In the genomic region with DNA sequence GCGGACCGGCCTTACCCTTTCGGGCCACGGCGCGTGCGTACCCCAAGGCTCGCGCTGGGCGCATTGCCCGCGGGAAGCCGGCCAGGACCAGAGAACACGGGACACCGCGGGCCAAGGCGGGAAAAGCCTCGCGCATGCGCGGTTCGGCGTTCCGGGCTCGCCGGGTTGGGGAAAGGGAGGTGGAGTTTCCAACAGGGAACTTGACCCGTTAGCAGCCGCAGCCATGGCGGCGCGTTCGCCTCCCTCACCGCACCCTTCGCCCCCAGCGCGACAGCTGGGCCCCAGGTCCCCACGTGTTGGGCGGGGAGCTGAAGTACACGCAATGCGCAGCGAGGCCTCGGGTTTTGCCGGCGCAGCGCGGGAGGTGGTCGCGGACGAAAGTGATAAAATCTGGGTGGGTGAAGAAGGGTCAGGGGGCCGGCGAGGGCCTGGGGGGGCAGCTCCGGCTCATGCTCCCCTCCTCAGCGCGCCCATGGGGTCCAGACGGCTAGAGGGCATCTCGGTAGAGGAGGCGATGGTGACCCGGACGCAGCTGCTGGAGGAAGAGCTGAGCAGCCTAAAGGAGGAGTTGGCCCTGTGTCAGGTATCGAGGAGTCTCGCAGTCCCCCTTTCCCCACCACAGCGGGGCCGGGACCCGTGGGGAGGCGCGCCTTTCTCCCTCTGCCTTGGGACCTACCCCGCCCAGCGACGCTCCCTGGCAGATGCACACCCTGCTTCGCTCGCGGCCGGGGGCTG, we compare ENCODE assay signal across 8 cellular contexts. TPM values are rescaled to one million over a fixed set of nuclear protein-coding genes. Genes with fewer than 3 reads are reported as not detected.
DNase-seq lines count a peak whose midpoint lies in the region; ATAC-seq and TF ChIP-seq lines count a peak whose summit lies in the region.

TSS of gene CNTLN (plus strand) at position 198 of the 735 bp plus-strand sequence. CDS start at position 224, 26 bp downstream.

- H3K36me3 Mint-ChIP-seq in Caco-2 (ENCODE audit: insufficient read depth, unreplicated experiment) (peaks cover 10% of the 10 kb centered on the region), IgD-negative memory B cell (no peaks in the 10 kb centered on the region)
- no peaks in the 10 kb centered on the region for H3K36me3 Mint-ChIP-seq in activated naive CD8-positive, alpha-beta T cell

- H3K27ac Mint-ChIP-seq in Caco-2 (ENCODE audit: unreplicated experiment), result peak within 1 kb of the TSS; percentile 83
- peak within 1 kb of the TSS in 1 of 3 donors; percentile 91 for H3K27ac Mint-ChIP-seq in IgD-negative memory B cell
- H3K27ac Mint-ChIP-seq in activated naive CD8-positive, alpha-beta T cell, result peak within 1 kb of the TSS; percentile 72

- H3K27me3 ChIP-seq in Caco-2 (replicated peaks; ENCODE audit: control insufficient read depth, insufficient read depth, low read length) (no peaks in the 10 kb centered on the region), PC-3 (ENCODE audit: low read length) (no peaks in the 10 kb centered on the region), tibial artery (no peaks in the 10 kb centered on the region)

- ATAC-seq in GM21423 (IDR thresholded peaks at IDR 0.05; ENCODE audit: unreplicated experiment) (peak; percentile 59), PC-3 (peak; percentile 71), Right ventricle myocardium superior (ENCODE audit: poor library complexity) (peak; percentile 99)

- H2AFZ ChIP-seq in PC-3 (ENCODE audit: low read length), result peak within 1 kb of the TSS; percentile 100

- H3K9me3 ChIP-seq in Caco-2, result no peaks in the 10 kb centered on the region
- no peaks in the 10 kb centered on the region for H3K9me3 ChIP-seq in PC-3 (ENCODE audit: low read length)
- H3K9me3 ChIP-seq in tibial artery, result no peaks in the 10 kb centered on the region

- H3K27ac ChIP-seq in PC-3 (ENCODE audit: low read length), result peak within 1 kb of the TSS; percentile 30; the same call in 1 of the 2 replicates
- H3K27ac ChIP-seq in tibial artery, result peak within 1 kb of the TSS; percentile 88 to 91

- peaks cover 41% of the 10 kb centered on the region for H3K79me2 ChIP-seq in PC-3 (ENCODE audit: low read length)

- intact Hi-C loops in Caco-2 (cut with micrococcal nuclease; ENCODE audit: unreplicated experiment) (no loop called here), PC-3 (cut with micrococcal nuclease) (no loop called here), Right ventricle myocardium superior (cut with DNase I) (no loop called here), tibial artery (cut with DNase I; ENCODE audit: low total_unique reads) (no loop called here)

- no peaks in the 10 kb centered on the region for H3K4me1 ChIP-seq in Caco-2
- peaks cover 17% of the 10 kb centered on the region for H3K4me1 ChIP-seq in PC-3 (ENCODE audit: insufficient read depth, low read length)
- peaks cover 0 to 15% (median 3%) of the 10 kb centered on the region in 4 donors for H3K4me1 ChIP-seq in tibial artery

- no peaks in the 10 kb centered on the region for H3K27me3 Mint-ChIP-seq in Caco-2 (ENCODE audit: insufficient read depth, unreplicated experiment)
- peaks cover 10% of the 10 kb centered on the region for H3K27me3 Mint-ChIP-seq in IgD-negative memory B cell
- H3K27me3 Mint-ChIP-seq in activated naive CD8-positive, alpha-beta T cell, result peaks cover 21% of the 10 kb centered on the region

- no peaks in the 10 kb centered on the region for H4K20me1 ChIP-seq in PC-3 (ENCODE audit: low read length)

- H3K9ac ChIP-seq in PC-3 (ENCODE audit: low read length), result peak within 1 kb of the TSS; percentile 96

- no peaks in the 10 kb centered on the region for H3F3A ChIP-seq in PC-3 (ENCODE audit: low read length, unreplicated experiment)

- peak within 1 kb of the TSS; percentile 86 for H3K4me2 ChIP-seq in PC-3 (ENCODE audit: low read length)

- TF ChIP-seq CTCF in Caco-2 (IDR thresholded peaks at IDR 0.05; ENCODE audit: insufficient read depth in 1 of 2, low read depth in 1 of 2, low read length in 1 of 2, severe bottlenecking in 1 of 2, unreplicated experiment in 1 of 2) (no peak), PC-3 (conservative IDR thresholded peaks at IDR 0.05; ENCODE audit: low read depth, low read length) (no peak), tibial artery (IDR thresholded peaks at IDR 0.05) (no peak)

- peak; percentile 91 to 93 for DNase-seq in Caco-2
- peak; percentile 88 for DNase-seq in PC-3
- DNase-seq in Right ventricle myocardium superior, result peak; percentile 98
- DNase-seq in occipital lobe (lab: John Stamatoyannopoulos, UW), result peak; percentile 76
- DNase-seq in tibial artery, result peak; percentile 94 to 98

- CTCF ChIA-PET in Caco-2 (lab: Charles Lee) (no interaction called here), PC-3 (lab: Charles Lee) (no interaction called here)

- no peaks in the 10 kb centered on the region for H3K9me2 ChIP-seq in PC-3 (replicated peaks; ENCODE audit: low read length)

- no TSS peak for BruUV-seq in Caco-2 (replicated peaks; lab: Mats Ljungman, UMichigan)
- BruUV-seq in PC-3 (replicated peaks; lab: Mats Ljungman, UMichigan), result TSS peak; percentile 47

- H3K4me3 ChIP-seq in Caco-2 (ENCODE audit: low read depth, low read length) (peak within 1 kb of the TSS; percentile 87), PC-3 (ENCODE audit: low read length) (peak within 1 kb of the TSS; percentile 100), tibial artery (peak within 1 kb of the TSS; percentile 95 to 97)

- no peaks in the 10 kb centered on the region for H3K9me3 Mint-ChIP-seq in Caco-2 (ENCODE audit: unreplicated experiment)
- H3K9me3 Mint-ChIP-seq in IgD-negative memory B cell, result peaks cover 0 to 2% (median 0%) of the 10 kb centered on the region in 3 donors
- H3K9me3 Mint-ChIP-seq in activated naive CD8-positive, alpha-beta T cell (ENCODE audit: low read depth), result no peaks in the 10 kb centered on the region

- POLR2A ChIA-PET in Caco-2 (lab: Charles Lee) (no interaction called here), PC-3 (lab: Charles Lee; ENCODE audit: unreplicated experiment) (no interaction called here)

- H3K4me3 Mint-ChIP-seq in Caco-2 (ENCODE audit: unreplicated experiment), result peak within 1 kb of the TSS; percentile 83
- peak within 1 kb of the TSS; percentile 77 to 90 (median 83) for H3K4me3 Mint-ChIP-seq in IgD-negative memory B cell
- H3K4me3 Mint-ChIP-seq in activated naive CD8-positive, alpha-beta T cell, result peak within 1 kb of the TSS; percentile 85

- H3K36me3 ChIP-seq in Caco-2 (ENCODE audit: control insufficient read depth, insufficient read depth, low read length) (no peaks in the 10 kb centered on the region), PC-3 (ENCODE audit: low read depth, low read length) (no peaks in the 10 kb centered on the region), tibial artery (no peaks in the 10 kb centered on the region)

- H3K4me1 Mint-ChIP-seq in Caco-2 (ENCODE audit: low read depth, unreplicated experiment) (no peaks in the 10 kb centered on the region), IgD-negative memory B cell (peaks cover 3 to 10% (median 8%) of the 10 kb centered on the region in 3 donors)
- peaks cover 15% of the 10 kb centered on the region for H3K4me1 Mint-ChIP-seq in activated naive CD8-positive, alpha-beta T cell (ENCODE audit: low read depth)

RNA-seq across cellular contexts. Expression of gene CNTLN, which starts in this region (rescaled TPM):
- total RNA-seq in Caco-2 (2022) (7.0 and 7.8 TPM in 2 replicates), PC-3 (2014; rRNA removed) (6.9 and 12.1 TPM in 2 replicates), Right ventricle myocardium superior (3.1 TPM), occipital lobe (16.5 TPM)
- 0.28 TPM for polyA plus RNA-seq in IgD-negative memory B cell

Comparison
In these comparisons a context has a peak if more than half of its experiments do, and no peak if none do; other contexts are left out.
1. Peak in every context shown above with its lines: DNase-seq, ATAC-seq, H3K4me3 ChIP-seq and H3K27ac ChIP-seq.